1 cellular context compared by ENCODE assay signal in genomic region chr2:215374642-215375466, GRCh38.
TF ChIP-seq lines count a peak whose summit lies in the region.

No MANE protein-coding gene starts in this region.

TF ChIP-seq in HepG2, 621 proteins besides CTCF, POLR2A, EP300 and RAD21 (continued from another document and continues in another):
- TF ChIP-seq AKNA (CRISPR knock-in tag; IDR thresholded peaks at IDR 0.05; ENCODE audit: borderline replicate concordance) (no peak), ZNF816 (CRISPR knock-in tag; IDR thresholded peaks at IDR 0.05; ENCODE audit: borderline replicate concordance) (peak; percentile 52; the same call in 1 of the 2 replicates), SMAD9 (CRISPR knock-in tag; IDR thresholded peaks at IDR 0.05) (no peak), TAF15 (IDR thresholded peaks at IDR 0.05; ENCODE audit: low read depth, low read length, poor library complexity, severe bottlenecking) (no peak), MBNL3 (CRISPR knock-in tag; conservative IDR thresholded peaks at IDR 0.05) (no peak), ZFP82 (CRISPR knock-in tag; IDR thresholded peaks at IDR 0.05; ENCODE audit: borderline replicate concordance) (0 out of 2 replicates have a peak, but pooled peaks have one; percentile 42), ZNF225 (CRISPR knock-in tag; IDR thresholded peaks at IDR 0.05) (no peak), KLF9 (CRISPR knock-in tag; IDR thresholded peaks at IDR 0.05; ENCODE audit: low read depth) (no peak), ZSCAN12 (CRISPR knock-in tag; IDR thresholded peaks at IDR 0.05) (no peak), NCOR1 (IDR thresholded peaks at IDR 0.05; ENCODE audit: borderline replicate concordance, low read length) (no peak), ZNF670 (CRISPR knock-in tag; IDR thresholded peaks at IDR 0.05; ENCODE audit: borderline replicate concordance) (0 out of 2 replicates have a peak, but pooled peaks have one; percentile 32), ZNF841 (CRISPR knock-in tag; IDR thresholded peaks at IDR 0.05; ENCODE audit: borderline replicate concordance) (no peak), ZNF713 (CRISPR knock-in tag; IDR thresholded peaks at IDR 0.05) (no peak), HNRNPLL (IDR thresholded peaks at IDR 0.05; ENCODE audit: low read depth, low read length, poor library complexity, severe bottlenecking) (no peak), HES4 (CRISPR knock-in tag; IDR thresholded peaks at IDR 0.05; ENCODE audit: borderline replicate concordance) (no peak), ZNF691 (CRISPR knock-in tag; IDR thresholded peaks at IDR 0.05; ENCODE audit: borderline replicate concordance, low read depth) (0 out of 2 replicates have a peak, but pooled peaks have one; percentile 10), REXO4 (CRISPR knock-in tag; IDR thresholded peaks at IDR 0.05; ENCODE audit: borderline replicate concordance) (no peak), IRF1 (CRISPR knock-in tag; IDR thresholded peaks at IDR 0.05; ENCODE audit: low read depth) (no peak), ZNF589 (CRISPR knock-in tag; conservative IDR thresholded peaks at IDR 0.05) (no peak), ZZZ3 (CRISPR knock-in tag; IDR thresholded peaks at IDR 0.05; ENCODE audit: borderline replicate concordance) (no peak), IKZF5 (CRISPR knock-in tag; IDR thresholded peaks at IDR 0.05) (no peak), ZC3H13 (CRISPR knock-in tag; IDR thresholded peaks at IDR 0.05) (0 out of 2 replicates have a peak, but pooled peaks have one; percentile 63), ZSCAN30 (CRISPR knock-in tag; IDR thresholded peaks at IDR 0.05) (no peak), PAWR (CRISPR knock-in tag; IDR thresholded peaks at IDR 0.05; ENCODE audit: borderline replicate concordance) (no peak), RBM22 (optimal IDR thresholded peaks at IDR 0.05; ENCODE audit: low read length) (peak; percentile 93), ATF1 (CRISPR knock-in tag; IDR thresholded peaks at IDR 0.05) (no peak), PAF1 (CRISPR knock-in tag; IDR thresholded peaks at IDR 0.05) (peak; percentile 79), AFF4 (CRISPR knock-in tag; IDR thresholded peaks at IDR 0.05) (0 out of 2 replicates have a peak, but pooled peaks have one; percentile 55), FUBP1 (CRISPR knock-in tag; IDR thresholded peaks at IDR 0.05; ENCODE audit: borderline replicate concordance) (no peak), PHF5A (CRISPR knock-in tag; IDR thresholded peaks at IDR 0.05; ENCODE audit: low read depth, unreplicated experiment) (peak; percentile 56)
- TF ChIP-seq, protein P1, sequence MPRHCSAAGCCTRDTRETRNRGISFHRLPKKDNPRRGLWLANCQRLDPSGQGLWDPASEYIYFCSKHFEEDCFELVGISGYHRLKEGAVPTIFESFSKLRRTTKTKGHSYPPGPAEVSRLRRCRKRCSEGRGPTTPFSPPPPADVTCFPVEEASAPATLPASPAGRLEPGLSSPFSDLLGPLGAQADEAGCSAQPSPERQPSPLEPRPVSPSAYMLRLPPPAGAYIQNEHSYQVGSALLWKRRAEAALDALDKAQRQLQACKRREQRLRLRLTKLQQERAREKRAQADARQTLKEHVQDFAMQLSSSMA (CRISPR knock-in tag; IDR thresholded peaks at IDR 0.05): 0 out of 2 replicates have a peak, but pooled peaks have one; percentile 45
- TF ChIP-seq, protein P2, sequence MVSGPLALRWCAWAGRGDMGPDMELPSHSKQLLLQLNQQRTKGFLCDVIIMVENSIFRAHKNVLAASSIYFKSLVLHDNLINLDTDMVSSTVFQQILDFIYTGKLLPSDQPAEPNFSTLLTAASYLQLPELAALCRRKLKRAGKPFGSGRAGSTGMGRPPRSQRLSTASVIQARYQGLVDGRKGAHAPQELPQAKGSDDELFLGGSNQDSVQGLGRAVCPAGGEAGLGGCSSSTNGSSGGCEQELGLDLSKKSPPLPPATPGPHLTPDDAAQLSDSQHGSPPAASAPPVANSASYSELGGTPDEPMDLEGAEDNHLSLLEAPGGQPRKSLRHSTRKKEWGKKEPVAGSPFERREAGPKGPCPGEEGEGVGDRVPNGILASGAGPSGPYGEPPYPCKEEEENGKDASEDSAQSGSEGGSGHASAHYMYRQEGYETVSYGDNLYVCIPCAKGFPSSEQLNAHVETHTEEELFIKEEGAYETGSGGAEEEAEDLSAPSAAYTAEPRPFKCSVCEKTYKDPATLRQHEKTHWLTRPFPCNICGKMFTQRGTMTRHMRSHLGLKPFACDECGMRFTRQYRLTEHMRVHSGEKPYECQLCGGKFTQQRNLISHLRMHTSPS (CRISPR knock-in tag; IDR thresholded peaks at IDR 0.05; ENCODE audit: low read depth): no peak
- TF ChIP-seq, protein P3, sequence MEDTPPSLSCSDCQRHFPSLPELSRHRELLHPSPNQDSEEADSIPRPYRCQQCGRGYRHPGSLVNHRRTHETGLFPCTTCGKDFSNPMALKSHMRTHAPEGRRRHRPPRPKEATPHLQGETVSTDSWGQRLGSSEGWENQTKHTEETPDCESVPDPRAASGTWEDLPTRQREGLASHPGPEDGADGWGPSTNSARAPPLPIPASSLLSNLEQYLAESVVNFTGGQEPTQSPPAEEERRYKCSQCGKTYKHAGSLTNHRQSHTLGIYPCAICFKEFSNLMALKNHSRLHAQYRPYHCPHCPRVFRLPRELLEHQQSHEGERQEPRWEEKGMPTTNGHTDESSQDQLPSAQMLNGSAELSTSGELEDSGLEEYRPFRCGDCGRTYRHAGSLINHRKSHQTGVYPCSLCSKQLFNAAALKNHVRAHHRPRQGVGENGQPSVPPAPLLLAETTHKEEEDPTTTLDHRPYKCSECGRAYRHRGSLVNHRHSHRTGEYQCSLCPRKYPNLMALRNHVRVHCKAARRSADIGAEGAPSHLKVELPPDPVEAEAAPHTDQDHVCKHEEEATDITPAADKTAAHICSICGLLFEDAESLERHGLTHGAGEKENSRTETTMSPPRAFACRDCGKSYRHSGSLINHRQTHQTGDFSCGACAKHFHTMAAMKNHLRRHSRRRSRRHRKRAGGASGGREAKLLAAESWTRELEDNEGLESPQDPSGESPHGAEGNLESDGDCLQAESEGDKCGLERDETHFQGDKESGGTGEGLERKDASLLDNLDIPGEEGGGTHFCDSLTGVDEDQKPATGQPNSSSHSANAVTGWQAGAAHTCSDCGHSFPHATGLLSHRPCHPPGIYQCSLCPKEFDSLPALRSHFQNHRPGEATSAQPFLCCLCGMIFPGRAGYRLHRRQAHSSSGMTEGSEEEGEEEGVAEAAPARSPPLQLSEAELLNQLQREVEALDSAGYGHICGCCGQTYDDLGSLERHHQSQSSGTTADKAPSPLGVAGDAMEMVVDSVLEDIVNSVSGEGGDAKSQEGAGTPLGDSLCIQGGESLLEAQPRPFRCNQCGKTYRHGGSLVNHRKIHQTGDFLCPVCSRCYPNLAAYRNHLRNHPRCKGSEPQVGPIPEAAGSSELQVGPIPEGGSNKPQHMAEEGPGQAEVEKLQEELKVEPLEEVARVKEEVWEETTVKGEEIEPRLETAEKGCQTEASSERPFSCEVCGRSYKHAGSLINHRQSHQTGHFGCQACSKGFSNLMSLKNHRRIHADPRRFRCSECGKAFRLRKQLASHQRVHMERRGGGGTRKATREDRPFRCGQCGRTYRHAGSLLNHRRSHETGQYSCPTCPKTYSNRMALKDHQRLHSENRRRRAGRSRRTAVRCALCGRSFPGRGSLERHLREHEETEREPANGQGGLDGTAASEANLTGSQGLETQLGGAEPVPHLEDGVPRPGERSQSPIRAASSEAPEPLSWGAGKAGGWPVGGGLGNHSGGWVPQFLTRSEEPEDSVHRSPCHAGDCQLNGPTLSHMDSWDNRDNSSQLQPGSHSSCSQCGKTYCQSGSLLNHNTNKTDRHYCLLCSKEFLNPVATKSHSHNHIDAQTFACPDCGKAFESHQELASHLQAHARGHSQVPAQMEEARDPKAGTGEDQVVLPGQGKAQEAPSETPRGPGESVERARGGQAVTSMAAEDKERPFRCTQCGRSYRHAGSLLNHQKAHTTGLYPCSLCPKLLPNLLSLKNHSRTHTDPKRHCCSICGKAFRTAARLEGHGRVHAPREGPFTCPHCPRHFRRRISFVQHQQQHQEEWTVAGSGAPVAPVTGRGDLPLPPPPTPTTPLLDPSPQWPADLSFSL (CRISPR knock-in tag; IDR thresholded peaks at IDR 0.05): no peak
